ENCODE assay signal across 9 cellular contexts in genomic region chr4:189090174-189090814, GRCh38.
A peak's percentile ranks its signal among the peaks of the same experiment; 100 is the strongest.
DNase-seq lines count a peak whose midpoint lies in the region; ATAC-seq and TF ChIP-seq lines count a peak whose summit lies in the region.
"Had no signal": no experiment of that assay in that cellular context is flagged by ENCODE, and none has a peak within 500 bp of the region (broad histone marks: within the 10 kb centered on the region; RNA-seq: fewer than 3 reads in every experiment).

No MANE protein-coding gene starts in this region.

- H3K79me2 ChIP-seq in SK-N-SH (ENCODE audit: insufficient read depth): no peaks in the 10 kb centered on the region

- H2AFZ ChIP-seq in SK-N-SH (ENCODE audit: low read depth): no peak overlapping the region

- peaks cover 23% of the 10 kb centered on the region for H3K9me3 Mint-ChIP-seq in activated naive CD8-positive, alpha-beta T cell treated with anti-CD3 and anti-CD28 coated beads, Interleukin-2, amount 50 U/mL, for 24 hours

- TF ChIP-seq CTCF in AG04450 (IDR thresholded peaks at IDR 0.05; ENCODE audit: low read depth, low read length) (peak; percentile 69), SK-N-SH (IDR thresholded peaks at IDR 0.05) (peak; percentile 39; the same call in 1 of the 2 replicates), suprapubic skin (IDR thresholded peaks at IDR 0.05) (peak in 1 of 2 donors; percentile 33)

- H3K4me2 ChIP-seq in SK-N-SH: no peak overlapping the region

- H4K20me1 ChIP-seq in SK-N-SH (ENCODE audit: insufficient read depth): no peaks in the 10 kb centered on the region

- TF ChIP-seq EP300 in SK-N-SH (IDR thresholded peaks at IDR 0.05; ENCODE audit: borderline replicate concordance in 1 of 2, low read depth in 1 of 2, low read length in 1 of 2) (no peak), suprapubic skin (IDR thresholded peaks at IDR 0.05) (no peak)

- POLR2A ChIA-PET in AG04450 (lab: Yijun Ruan, JAX): no interaction called here
- POLR2A ChIA-PET in HEK293T (lab: Yijun Ruan, JAX): no interaction called here
- POLR2A ChIA-PET in SK-N-SH (lab: Yijun Ruan, JAX): interaction anchor here (1.4 kb wide), 1 partner anchor 9 kb away, joined by 3 read pairs; no protein-coding TSS in a partner anchor

- no peaks in the 10 kb centered on the region for H3K4me1 Mint-ChIP-seq in activated naive CD8-positive, alpha-beta T cell treated with anti-CD3 and anti-CD28 coated beads, Interleukin-2, amount 50 U/mL, for 24 hours

- WGBS in SK-N-SH (ENCODE audit: low lambda C conversion rate): 62% methylated on average over 2 of the region's 2 CpGs
- WGBS in iPS DF 6.9 (ENCODE audit: insufficient coverage, insufficient read length): no CpG with 5 or more reads among the region's 2 CpGs
- WGBS in suprapubic skin: 72% methylated on average over 2 of the region's 2 CpGs

- H3K9me2 ChIP-seq in SK-N-SH: no peaks in the 10 kb centered on the region

- no peaks in the 10 kb centered on the region for H3K27me3 ChIP-seq in AG04450 (ENCODE audit: control insufficient read depth, insufficient read depth, low read length)
- H3K27me3 ChIP-seq in SK-N-SH (ENCODE audit: insufficient read depth): no peaks in the 10 kb centered on the region
- H3K27me3 ChIP-seq in iPS DF 6.9 (ENCODE audit: control insufficient read depth, insufficient read depth, low read length): no peaks in the 10 kb centered on the region
- no peaks in the 10 kb centered on the region for H3K27me3 ChIP-seq in suprapubic skin

- H3K27ac Mint-ChIP-seq in activated naive CD8-positive, alpha-beta T cell treated with anti-CD3 and anti-CD28 coated beads, Interleukin-2, amount 50 U/mL, for 24 hours: no peak overlapping the region

- no peak for DNase-seq in AG04450 (ENCODE audit: low read depth, low spot score)
- peak; percentile 21 for DNase-seq in HEK293T (ENCODE audit: extremely low spot score)
- peak; percentile 40 for DNase-seq in SK-N-SH
- DNase-seq in iPS DF 6.9 (ENCODE audit: low read depth, low spot score): peak; percentile 45
- no peak for DNase-seq in suprapubic skin (ENCODE audit: low spot score in 2 of 2)
- DNase-seq in activated naive CD8-positive, alpha-beta T cell treated with anti-CD3 and anti-CD28 coated beads, Interleukin-2, amount 50 U/mL, for 24 hours: no peak
- no peak for DNase-seq in activated CD4-positive, CD25-positive, alpha-beta regulatory T cell (lab: John Stamatoyannopoulos, UW)

- CTCF ChIA-PET in AG04450 (lab: Charles Lee) (interaction anchor here (0.5 to 1.7 kb wide), 17 partner anchors 9 to 922 kb away, joined by 3 to 7 read pairs (median 3); no protein-coding TSS in a partner anchor), HEK293T (lab: Yijun Ruan, JAX) (interaction anchor here (0.6 to 1.6 kb wide), 19 partner anchors 9 to 809 kb away, joined by 3 to 6 read pairs (median 4); no protein-coding TSS in a partner anchor), SK-N-SH (lab: Yijun Ruan, JAX) (interaction anchor here (1.1 to 1.8 kb wide), 5 partner anchors 8 to 19 kb away, joined by 3 to 6 read pairs (median 5); no protein-coding TSS in a partner anchor)

- no peak overlapping the region for H3K4me3 Mint-ChIP-seq in activated naive CD8-positive, alpha-beta T cell treated with anti-CD3 and anti-CD28 coated beads, Interleukin-2, amount 50 U/mL, for 24 hours

- no peak overlapping the region for H3K27ac ChIP-seq in AG04450 (ENCODE audit: low read depth, low read length)
- H3K27ac ChIP-seq in SK-N-SH (ENCODE audit: low read depth in 2 of 2, low read length in 1 of 2): no peak overlapping the region
- H3K27ac ChIP-seq in iPS DF 6.9 (ENCODE audit: low read length): no peak overlapping the region
- H3K27ac ChIP-seq in suprapubic skin: no peak overlapping the region
- H3K27ac ChIP-seq: skin epidermis had no signal

- H3K27me3 Mint-ChIP-seq in activated naive CD8-positive, alpha-beta T cell treated with anti-CD3 and anti-CD28 coated beads, Interleukin-2, amount 50 U/mL, for 24 hours: no peaks in the 10 kb centered on the region

- TF ChIP-seq POLR2A in suprapubic skin (IDR thresholded peaks at IDR 0.05): no peak

- ATAC-seq in activated naive CD8-positive, alpha-beta T cell treated with anti-CD3 and anti-CD28 coated beads, Interleukin-2, amount 50 U/mL, for 24 hours: no peak
- no peak for ATAC-seq in HG03175 (IDR thresholded peaks at IDR 0.05; ENCODE audit: unreplicated experiment)

- H3K9me3 ChIP-seq in AG04450 (ENCODE audit: control insufficient read depth, insufficient read depth, low read length): no peaks in the 10 kb centered on the region
- no peaks in the 10 kb centered on the region for H3K9me3 ChIP-seq in SK-N-SH
- H3K9me3 ChIP-seq in iPS DF 6.9 (ENCODE audit: control insufficient read depth, insufficient read depth, low read length): no peaks in the 10 kb centered on the region
- H3K9me3 ChIP-seq in suprapubic skin: peaks cover 3% of the 10 kb centered on the region

- no peaks in the 10 kb centered on the region for H3F3A ChIP-seq in SK-N-SH (replicated peaks; ENCODE audit: insufficient read depth)

- no peaks in the 10 kb centered on the region for H3K36me3 Mint-ChIP-seq in activated naive CD8-positive, alpha-beta T cell treated with anti-CD3 and anti-CD28 coated beads, Interleukin-2, amount 50 U/mL, for 24 hours (ENCODE audit: low read depth)

- H3K4me3 ChIP-seq in AG04450 (ENCODE audit: low read depth, low read length) (no peak overlapping the region), SK-N-SH (ENCODE audit: low read depth in 2 of 2, low read length in 1 of 2) (no peak overlapping the region), iPS DF 6.9 (ENCODE audit: low read length) (no peak overlapping the region), suprapubic skin (no peak overlapping the region)
- H3K4me3 ChIP-seq: skin epidermis had no signal

- H3K36me3 ChIP-seq in SK-N-SH (replicated peaks in 1 of 2; ENCODE audit: control insufficient read depth in 1 of 2, insufficient read depth in 2 of 2, low read length in 1 of 2) (no peaks in the 10 kb centered on the region), iPS DF 6.9 (ENCODE audit: control insufficient read depth, insufficient read depth, low read length) (no peaks in the 10 kb centered on the region), suprapubic skin (no peaks in the 10 kb centered on the region)

- no peaks in the 10 kb centered on the region; a peak in 1 of 4 replicates for H3K4me1 ChIP-seq in SK-N-SH (ENCODE audit: control insufficient read depth in 1 of 2, insufficient read depth in 2 of 2, low read depth in 1 of 2, low read length in 1 of 2)
- H3K4me1 ChIP-seq in iPS DF 6.9 (ENCODE audit: control insufficient read depth, insufficient read depth, low read length): no peaks in the 10 kb centered on the region
- H3K4me1 ChIP-seq in suprapubic skin: no peaks in the 10 kb centered on the region

- H3K9ac ChIP-seq in SK-N-SH: no peak overlapping the region

- peak; percentile 28 for TF ChIP-seq RAD21 in SK-N-SH (IDR thresholded peaks at IDR 0.05; ENCODE audit: low read length)

TF ChIP-seq in HEK293T, 16 proteins besides CTCF, POLR2A, EP300 and RAD21:
- TF ChIP-seq CTBP1 (IDR thresholded peaks at IDR 0.05; ENCODE audit: borderline replicate concordance) (no peak), SP1 (IDR thresholded peaks at IDR 0.05) (no peak), PKNOX1 (IDR thresholded peaks at IDR 0.05) (no peak), LEF1 (IDR thresholded peaks at IDR 0.05; ENCODE audit: borderline replicate concordance) (no peak)

TF ChIP-seq in SK-N-SH, 30 proteins besides CTCF, POLR2A, EP300 and RAD21:
- no peak for TF ChIP-seq EZH2phosphoT487 (IDR thresholded peaks at IDR 0.05; ENCODE audit: borderline replicate concordance, low read depth)
- no peak for TF ChIP-seq SIN3A (IDR thresholded peaks at IDR 0.05; ENCODE audit: borderline replicate concordance, low read depth, low read length)
- TF ChIP-seq SMC3 (IDR thresholded peaks at IDR 0.05; ENCODE audit: low read depth, low read length): no peak
- no peak for TF ChIP-seq RFX5 (IDR thresholded peaks at IDR 0.05; ENCODE audit: low read length)
- TF ChIP-seq RCOR1 (IDR thresholded peaks at IDR 0.05; ENCODE audit: low read length): no peak
- TF ChIP-seq FOSL2 (IDR thresholded peaks at IDR 0.05; ENCODE audit: borderline replicate concordance, low read depth): no peak

Comparison
In these comparisons a context has a peak if more than half of its experiments do, and no peak if none do; other contexts are left out.
1. DNase-seq: peak in HEK293T (single experiment), SK-N-SH (single experiment) and iPS DF 6.9 (single experiment); none in AG04450 (single experiment), suprapubic skin (0 of 2), activated naive CD8-positive, alpha-beta T cell treated with anti-CD3 and anti-CD28 coated beads, Interleukin-2, amount 50 U/mL, for 24 hours (single experiment) and activated CD4-positive, CD25-positive, alpha-beta regulatory T cell (0 of 4).